Comparison of ENCODE assay signal across 1 cellular context in the genomic region with DNA sequence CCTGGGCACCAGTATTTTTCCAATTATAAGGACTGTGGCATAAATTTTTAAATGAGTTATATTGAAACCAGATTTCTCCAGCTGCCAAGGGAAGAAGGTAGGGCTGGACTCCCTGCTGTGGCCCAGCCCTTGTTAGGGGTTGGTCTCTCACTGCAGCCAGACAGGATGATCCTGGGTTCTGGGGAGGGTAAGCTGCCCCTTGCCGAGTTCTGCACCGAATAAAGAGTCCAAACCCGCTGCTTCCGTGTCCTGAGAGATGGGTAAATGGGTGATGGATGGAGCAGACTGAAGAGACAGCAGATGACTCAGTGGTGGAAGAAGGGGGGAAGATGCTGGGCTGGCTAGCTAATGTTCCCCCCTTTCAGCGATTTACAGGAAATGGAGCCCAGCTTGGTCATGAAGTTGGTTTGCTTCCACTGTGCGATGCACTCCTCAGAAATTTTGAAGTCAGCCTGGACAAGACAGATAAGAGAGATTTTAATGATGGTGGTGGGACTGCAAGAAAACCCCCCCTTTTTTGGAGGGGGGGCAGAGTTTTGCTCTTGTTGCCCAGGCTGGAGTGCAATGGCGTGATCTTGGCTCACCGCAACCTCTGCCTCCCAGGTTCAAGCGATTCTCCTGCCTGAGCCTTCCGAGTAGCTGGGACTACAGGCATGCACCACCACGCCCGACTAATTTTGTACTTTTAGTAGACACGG.
TF ChIP-seq lines count a peak whose summit lies in the region.

No MANE protein-coding gene starts in this region.

TF ChIP-seq in GM23338, 12 proteins besides CTCF, POLR2A, EP300 and RAD21 (continued from another document):
- TF ChIP-seq, protein P1, sequence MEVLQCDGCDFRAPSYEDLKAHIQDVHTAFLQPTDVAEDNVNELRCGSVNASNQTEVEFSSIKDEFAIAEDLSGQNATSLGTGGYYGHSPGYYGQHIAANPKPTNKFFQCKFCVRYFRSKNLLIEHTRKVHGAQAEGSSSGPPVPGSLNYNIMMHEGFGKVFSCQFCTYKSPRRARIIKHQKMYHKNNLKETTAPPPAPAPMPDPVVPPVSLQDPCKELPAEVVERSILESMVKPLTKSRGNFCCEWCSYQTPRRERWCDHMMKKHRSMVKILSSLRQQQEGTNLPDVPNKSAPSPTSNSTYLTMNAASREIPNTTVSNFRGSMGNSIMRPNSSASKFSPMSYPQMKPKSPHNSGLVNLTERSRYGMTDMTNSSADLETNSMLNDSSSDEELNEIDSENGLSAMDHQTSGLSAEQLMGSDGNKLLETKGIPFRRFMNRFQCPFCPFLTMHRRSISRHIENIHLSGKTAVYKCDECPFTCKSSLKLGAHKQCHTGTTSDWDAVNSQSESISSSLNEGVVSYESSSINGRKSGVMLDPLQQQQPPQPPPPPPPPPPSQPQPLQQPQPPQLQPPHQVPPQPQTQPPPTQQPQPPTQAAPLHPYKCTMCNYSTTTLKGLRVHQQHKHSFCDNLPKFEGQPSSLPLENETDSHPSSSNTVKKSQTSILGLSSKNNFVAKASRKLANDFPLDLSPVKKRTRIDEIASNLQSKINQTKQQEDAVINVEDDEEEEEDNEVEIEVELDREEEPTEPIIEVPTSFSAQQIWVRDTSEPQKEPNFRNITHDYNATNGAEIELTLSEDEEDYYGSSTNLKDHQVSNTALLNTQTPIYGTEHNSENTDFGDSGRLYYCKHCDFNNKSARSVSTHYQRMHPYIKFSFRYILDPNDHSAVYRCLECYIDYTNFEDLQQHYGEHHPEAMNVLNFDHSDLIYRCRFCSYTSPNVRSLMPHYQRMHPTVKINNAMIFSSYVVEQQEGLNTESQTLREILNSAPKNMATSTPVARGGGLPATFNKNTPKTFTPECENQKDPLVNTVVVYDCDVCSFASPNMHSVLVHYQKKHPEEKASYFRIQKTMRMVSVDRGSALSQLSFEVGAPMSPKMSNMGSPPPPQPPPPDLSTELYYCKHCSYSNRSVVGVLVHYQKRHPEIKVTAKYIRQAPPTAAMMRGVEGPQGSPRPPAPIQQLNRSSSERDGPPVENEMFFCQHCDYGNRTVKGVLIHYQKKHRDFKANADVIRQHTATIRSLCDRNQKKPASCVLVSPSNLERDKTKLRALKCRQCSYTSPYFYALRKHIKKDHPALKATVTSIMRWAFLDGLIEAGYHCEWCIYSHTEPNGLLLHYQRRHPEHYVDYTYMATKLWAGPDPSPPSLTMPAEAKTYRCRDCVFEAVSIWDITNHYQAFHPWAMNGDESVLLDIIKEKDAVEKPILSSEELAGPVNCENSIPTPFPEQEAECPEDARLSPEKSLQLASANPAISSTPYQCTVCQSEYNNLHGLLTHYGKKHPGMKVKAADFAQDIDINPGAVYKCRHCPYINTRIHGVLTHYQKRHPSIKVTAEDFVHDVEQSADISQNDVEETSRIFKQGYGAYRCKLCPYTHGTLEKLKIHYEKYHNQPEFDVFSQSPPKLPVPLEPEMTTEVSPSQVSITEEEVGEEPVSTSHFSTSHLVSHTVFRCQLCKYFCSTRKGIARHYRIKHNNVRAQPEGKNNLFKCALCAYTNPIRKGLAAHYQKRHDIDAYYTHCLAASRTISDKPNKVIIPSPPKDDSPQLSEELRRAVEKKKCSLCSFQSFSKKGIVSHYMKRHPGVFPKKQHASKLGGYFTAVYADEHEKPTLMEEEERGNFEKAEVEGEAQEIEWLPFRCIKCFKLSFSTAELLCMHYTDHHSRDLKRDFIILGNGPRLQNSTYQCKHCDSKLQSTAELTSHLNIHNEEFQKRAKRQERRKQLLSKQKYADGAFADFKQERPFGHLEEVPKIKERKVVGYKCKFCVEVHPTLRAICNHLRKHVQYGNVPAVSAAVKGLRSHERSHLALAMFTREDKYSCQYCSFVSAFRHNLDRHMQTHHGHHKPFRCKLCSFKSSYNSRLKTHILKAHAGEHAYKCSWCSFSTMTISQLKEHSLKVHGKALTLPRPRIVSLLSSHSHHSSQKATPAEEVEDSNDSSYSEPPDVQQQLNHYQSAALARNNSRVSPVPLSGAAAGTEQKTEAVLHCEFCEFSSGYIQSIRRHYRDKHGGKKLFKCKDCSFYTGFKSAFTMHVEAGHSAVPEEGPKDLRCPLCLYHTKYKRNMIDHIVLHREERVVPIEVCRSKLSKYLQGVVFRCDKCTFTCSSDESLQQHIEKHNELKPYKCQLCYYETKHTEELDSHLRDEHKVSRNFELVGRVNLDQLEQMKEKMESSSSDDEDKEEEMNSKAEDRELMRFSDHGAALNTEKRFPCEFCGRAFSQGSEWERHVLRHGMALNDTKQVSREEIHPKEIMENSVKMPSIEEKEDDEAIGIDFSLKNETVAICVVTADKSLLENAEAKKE (CRISPR knock-in tag; IDR thresholded peaks at IDR 0.05), result no peak
- TF ChIP-seq CREB1 (CRISPR knock-in tag; IDR thresholded peaks at IDR 0.05; ENCODE audit: low read depth) (no peak), EZH2phosphoT487 (IDR thresholded peaks at IDR 0.05; ENCODE audit: unreplicated experiment) (no peak), JUNB (IDR thresholded peaks at IDR 0.05; ENCODE audit: unreplicated experiment) (no peak), NANOG (IDR thresholded peaks at IDR 0.05; ENCODE audit: borderline replicate concordance) (no peak), STAT1 (IDR thresholded peaks at IDR 0.05; ENCODE audit: unreplicated experiment) (no peak), ZNF331 (CRISPR knock-in tag; IDR thresholded peaks at IDR 0.05; ENCODE audit: low read depth) (no peak)
- TF ChIP-seq, protein P2, sequence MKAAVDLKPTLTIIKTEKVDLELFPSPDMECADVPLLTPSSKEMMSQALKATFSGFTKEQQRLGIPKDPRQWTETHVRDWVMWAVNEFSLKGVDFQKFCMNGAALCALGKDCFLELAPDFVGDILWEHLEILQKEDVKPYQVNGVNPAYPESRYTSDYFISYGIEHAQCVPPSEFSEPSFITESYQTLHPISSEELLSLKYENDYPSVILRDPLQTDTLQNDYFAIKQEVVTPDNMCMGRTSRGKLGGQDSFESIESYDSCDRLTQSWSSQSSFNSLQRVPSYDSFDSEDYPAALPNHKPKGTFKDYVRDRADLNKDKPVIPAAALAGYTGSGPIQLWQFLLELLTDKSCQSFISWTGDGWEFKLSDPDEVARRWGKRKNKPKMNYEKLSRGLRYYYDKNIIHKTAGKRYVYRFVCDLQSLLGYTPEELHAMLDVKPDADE (IDR thresholded peaks at IDR 0.05), result no peak
- TF ChIP-seq, protein P3, sequence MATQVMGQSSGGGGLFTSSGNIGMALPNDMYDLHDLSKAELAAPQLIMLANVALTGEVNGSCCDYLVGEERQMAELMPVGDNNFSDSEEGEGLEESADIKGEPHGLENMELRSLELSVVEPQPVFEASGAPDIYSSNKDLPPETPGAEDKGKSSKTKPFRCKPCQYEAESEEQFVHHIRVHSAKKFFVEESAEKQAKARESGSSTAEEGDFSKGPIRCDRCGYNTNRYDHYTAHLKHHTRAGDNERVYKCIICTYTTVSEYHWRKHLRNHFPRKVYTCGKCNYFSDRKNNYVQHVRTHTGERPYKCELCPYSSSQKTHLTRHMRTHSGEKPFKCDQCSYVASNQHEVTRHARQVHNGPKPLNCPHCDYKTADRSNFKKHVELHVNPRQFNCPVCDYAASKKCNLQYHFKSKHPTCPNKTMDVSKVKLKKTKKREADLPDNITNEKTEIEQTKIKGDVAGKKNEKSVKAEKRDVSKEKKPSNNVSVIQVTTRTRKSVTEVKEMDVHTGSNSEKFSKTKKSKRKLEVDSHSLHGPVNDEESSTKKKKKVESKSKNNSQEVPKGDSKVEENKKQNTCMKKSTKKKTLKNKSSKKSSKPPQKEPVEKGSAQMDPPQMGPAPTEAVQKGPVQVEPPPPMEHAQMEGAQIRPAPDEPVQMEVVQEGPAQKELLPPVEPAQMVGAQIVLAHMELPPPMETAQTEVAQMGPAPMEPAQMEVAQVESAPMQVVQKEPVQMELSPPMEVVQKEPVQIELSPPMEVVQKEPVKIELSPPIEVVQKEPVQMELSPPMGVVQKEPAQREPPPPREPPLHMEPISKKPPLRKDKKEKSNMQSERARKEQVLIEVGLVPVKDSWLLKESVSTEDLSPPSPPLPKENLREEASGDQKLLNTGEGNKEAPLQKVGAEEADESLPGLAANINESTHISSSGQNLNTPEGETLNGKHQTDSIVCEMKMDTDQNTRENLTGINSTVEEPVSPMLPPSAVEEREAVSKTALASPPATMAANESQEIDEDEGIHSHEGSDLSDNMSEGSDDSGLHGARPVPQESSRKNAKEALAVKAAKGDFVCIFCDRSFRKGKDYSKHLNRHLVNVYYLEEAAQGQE (IDR thresholded peaks at IDR 0.05; ENCODE audit: unreplicated experiment), result no peak
